ENCODE assay signal across 5 cellular contexts in genomic region chrX:116862340-116862739, GRCh38.
"Had no signal": no experiment of that assay in that cellular context is flagged by ENCODE, and none has a peak within 500 bp of the region (broad histone marks: within the 10 kb centered on the region; RNA-seq: fewer than 3 reads in every experiment).

No MANE protein-coding gene starts in this region.

- H3K4me2 ChIP-seq: GM23338 had no signal

- H3K4me3 ChIP-seq: GM23338, K562 had no signal

- ATAC-seq: GM23338, K562 had no signal

- H2AFZ ChIP-seq: GM23338 had no signal

- DNase-seq: H9, HCEC 1CT, IMR-90 had no signal
